31 cellular contexts compared by ENCODE assay signal in genomic region chr5:127962491-127962890, GRCh38.
"Had no signal": no experiment of that assay in that cellular context is flagged by ENCODE, and none has a peak within 500 bp of the region (broad histone marks: within the 10 kb centered on the region; RNA-seq: fewer than 3 reads in every experiment).

No MANE protein-coding gene starts in this region.

- H3K9me3 Mint-ChIP-seq: activated T-helper 2 cell treated with anti-CD3 and anti-CD28 coated beads, Interferon-gamma antibody, Interleukin-2, Interleukin-4, amounts not matched to agents 10 μg/mL and 5 μg/mL and 100 μg/mL, durations not matched to agents 14 hours and 24 hours and 36 hours; central memory CD8-positive, alpha-beta T cell; T-helper 1 cell treated with Interleukin-12 subunit alpha and Interleukin-12 subunit beta and Interleukin-4 antibody, amounts not matched to agents 30 μg/mL and 1 μg/mL, for 36 hours; T-helper 2 cell treated with Interferon-gamma antibody and Interleukin-4, amounts not matched to agents 5 μg/mL and 100 μg/mL, for 36 hours; WTC11 had no signal

- H3K9ac ChIP-seq: SK-N-SH had no signal

- H3K4me3 ChIP-seq: adrenal gland, cardiac muscle cell, SJSA1 had no signal

- H3K36me3 ChIP-seq: adrenal gland, cardiac muscle cell had no signal

- H3K4me3 Mint-ChIP-seq: activated CD4-positive, alpha-beta T cell treated with anti-CD3 and anti-CD28 coated beads for 36 hours; activated CD4-positive, alpha-beta T cell treated with anti-CD3 and anti-CD28 coated beads, Interleukin-2, amount 10 ng/mL, durations not matched to agents 7 days and 5 days; activated CD8-positive, alpha-beta T cell treated with anti-CD3 and anti-CD28 coated beads, Interleukin-2, amount 10 ng/mL, durations not matched to agents 7 days and 5 days; activated T-cell treated with anti-CD3 and anti-CD28 coated beads, Interleukin-2, amount 50 U/mL, for 24 hours; brain; central memory CD8-positive, alpha-beta T cell; T-helper 1 cell treated with Interleukin-12 subunit alpha and Interleukin-12 subunit beta and Interleukin-4 antibody, amounts not matched to agents 30 μg/mL and 1 μg/mL, for 36 hours; T-helper 2 cell treated with Interferon-gamma antibody and Interleukin-4, amounts not matched to agents 5 μg/mL and 100 μg/mL, for 36 hours; WTC11 had no signal

- H3K36me3 Mint-ChIP-seq: WTC11 had no signal

- H3K27ac ChIP-seq: adrenal gland, cardiac muscle cell, SJSA1 had no signal

- DNase-seq: activated CD4-positive, alpha-beta T cell treated with anti-CD3 and anti-CD28 coated beads for 36 hours; activated CD4-positive, alpha-beta T cell treated with anti-CD3 and anti-CD28 coated beads, Interleukin-2, amount 10 ng/mL, durations not matched to agents 7 days and 5 days; activated CD4-positive, alpha-beta T cell treated with anti-CD3 and anti-CD28 coated beads, Interleukin-2, amount 50 U/mL, for 48 hours; activated CD8-positive, alpha-beta T cell treated with anti-CD3 and anti-CD28 coated beads, Interleukin-2, amount 10 ng/mL, durations not matched to agents 7 days and 5 days; activated gamma-delta T cell; activated naive CD4-positive, alpha-beta T cell treated with Interleukin-2 at 50 U/mL for 16 hours; activated T-cell treated with anti-CD3 and anti-CD28 coated beads, Interleukin-2, amount 50 U/mL, for 24 hours; adrenal gland; anterior cingulate cortex; Kasumi-1; KG1; MM.1S; MV-4-11; NCI-H1092; NCI-H1436 treated with DMSO at 0.1 percent for 48 hours; NCI-H1694 treated with DMSO at 0.1 percent for 48 hours; NCI-H2029; NCI-H510A treated with DMSO at 0.1 percent for 48 hours; NCI-H526 treated with DMSO at 0.1 percent for 48 hours; NCI-H774; SHP77 treated with DMSO at 0.1 percent for 48 hours; SK-N-SH had no signal

- H3K4me2 ChIP-seq: SK-N-SH had no signal

- H3K9me3 ChIP-seq: adrenal gland, SJSA1, SK-N-SH had no signal

- H3K27me3 Mint-ChIP-seq: activated CD4-positive, alpha-beta T cell treated with anti-CD3 and anti-CD28 coated beads for 36 hours; activated CD4-positive, alpha-beta T cell treated with anti-CD3 and anti-CD28 coated beads, Interleukin-2, amount 10 ng/mL, durations not matched to agents 7 days and 5 days; activated T-cell treated with anti-CD3 and anti-CD28 coated beads, Interleukin-2, amount 50 U/mL, for 24 hours; brain; central memory CD8-positive, alpha-beta T cell had no signal

- H3K27me3 ChIP-seq: adrenal gland, cardiac muscle cell, SJSA1 had no signal

- H3K27ac Mint-ChIP-seq: activated CD4-positive, alpha-beta T cell treated with anti-CD3 and anti-CD28 coated beads for 36 hours; activated CD4-positive, alpha-beta T cell treated with anti-CD3 and anti-CD28 coated beads, Interleukin-2, amount 10 ng/mL, durations not matched to agents 7 days and 5 days; activated CD8-positive, alpha-beta T cell treated with anti-CD3 and anti-CD28 coated beads, Interleukin-2, amount 10 ng/mL, durations not matched to agents 7 days and 5 days; activated naive CD4-positive, alpha-beta T cell treated with anti-CD3 and anti-CD28 coated beads, Interleukin-2, amount 50 U/mL, for 72 hours; activated T-cell treated with anti-CD3 and anti-CD28 coated beads, Interleukin-2, amount 50 U/mL, for 24 hours; activated T-helper 2 cell treated with anti-CD3 and anti-CD28 coated beads, Interferon-gamma antibody, Interleukin-2, Interleukin-4, amounts not matched to agents 10 μg/mL and 5 μg/mL and 100 μg/mL, durations not matched to agents 14 hours and 24 hours and 36 hours; brain; T-helper 1 cell treated with Interleukin-12 subunit alpha and Interleukin-12 subunit beta and Interleukin-4 antibody, amounts not matched to agents 30 μg/mL and 1 μg/mL, for 36 hours; T-helper 2 cell treated with Interferon-gamma antibody and Interleukin-4, amounts not matched to agents 5 μg/mL and 100 μg/mL, for 36 hours; WTC11 had no signal
